ENCODE assay signal across 1 cellular context in the genomic region with DNA sequence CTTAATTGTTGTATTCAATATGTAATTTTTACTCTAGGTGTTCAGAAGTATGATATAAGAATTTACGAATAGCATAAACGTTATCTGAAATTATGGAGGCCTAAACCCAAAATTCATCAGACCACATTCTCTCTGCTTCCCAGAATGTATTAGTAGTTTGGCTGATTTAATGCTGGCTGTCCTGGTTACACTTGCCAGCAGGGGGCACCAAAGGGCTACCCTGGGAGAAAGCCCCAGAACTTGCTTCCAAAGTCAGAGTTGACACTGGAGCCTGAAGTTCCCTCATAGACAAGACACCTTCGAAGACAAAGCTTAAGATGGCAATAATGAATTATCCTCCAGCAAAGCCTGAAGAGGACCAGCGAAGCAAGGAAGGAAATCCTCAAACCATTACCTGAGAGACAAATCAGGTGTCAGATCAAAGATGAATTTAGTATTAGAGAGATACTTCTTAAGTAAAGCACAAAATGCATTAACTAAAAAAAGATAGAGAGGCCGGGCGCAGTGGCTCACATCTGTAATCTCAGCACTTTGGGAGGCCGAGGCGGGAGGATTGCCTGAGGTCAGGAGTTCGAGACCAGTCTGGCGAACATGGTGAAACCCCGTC.
TF ChIP-seq lines count a peak whose summit lies in the region.

No MANE protein-coding gene starts in this region.

TF ChIP-seq in H1, 55 proteins besides CTCF, POLR2A, EP300 and RAD21 (continued from another document):
- TF ChIP-seq BCL11A (IDR thresholded peaks at IDR 0.05; ENCODE audit: low read depth in 2 of 2, low read length in 2 of 2) (no peak), BACH1 (IDR thresholded peaks at IDR 0.05; ENCODE audit: low read length) (no peak), CHD1 (IDR thresholded peaks at IDR 0.05; ENCODE audit: low read depth, low read length) (no peak), POU5F1 (IDR thresholded peaks at IDR 0.05; ENCODE audit: low read depth, low read length) (no peak), PHF8 (conservative IDR thresholded peaks at IDR 0.05; ENCODE audit: low read depth, low read length) (no peak), EGR1 (IDR thresholded peaks at IDR 0.05; ENCODE audit: borderline replicate concordance, low read depth, low read length) (no peak)
